In genomic region chr17:2784864-2785263, GRCh38 we compare ENCODE assay signal across 18 cellular contexts. TPM values are rescaled to one million over a fixed set of nuclear protein-coding genes. Genes with fewer than 3 reads are reported as not detected.
"Had no signal": no experiment of that assay in that cellular context is flagged by ENCODE, and none has a peak within 500 bp of the region (broad histone marks: within the 10 kb centered on the region; RNA-seq: fewer than 3 reads in every experiment).

No MANE protein-coding gene starts in this region.

- DNase-seq: colonic mucosa; effector CD8-positive, alpha-beta T cell; gastrocnemius medialis; heart right ventricle; hypothalamus; mammary epithelial cell; mucosa of descending colon; naive thymus-derived CD8-positive, alpha-beta T cell; ovary; small intestine; stimulated activated CD4-positive, alpha-beta T cell treated with anti-CD3 and anti-CD28 coated beads, Interleukin-12 subunit alpha, Interleukin-12 subunit beta, amount 100 ng/mL, for 4 hours; stimulated activated naive CD4-positive, alpha-beta T cell; stomach; uterus had no signal

- H3K27ac ChIP-seq: colonic mucosa, gastrocnemius medialis, heart right ventricle, ovary, stomach, uterus had no signal

- H3K4me1 ChIP-seq: colonic mucosa, gastrocnemius medialis, uterus had no signal

- H3K27me3 ChIP-seq: colonic mucosa, gastrocnemius medialis, ovary, right atrium auricular region, uterus had no signal

- H3K36me3 ChIP-seq: colonic mucosa, gastrocnemius medialis, heart right ventricle, ovary, right atrium auricular region, stomach, uterus had no signal

- ATAC-seq: gastrocnemius medialis; heart right ventricle; left lobe of liver; mucosa of descending colon; naive thymus-derived CD8-positive, alpha-beta T cell had no signal

- H3K9me3 ChIP-seq: colonic mucosa, gastrocnemius medialis, mucosa of descending colon, ovary, right atrium auricular region, uterus had no signal

- H3K4me3 ChIP-seq: colonic mucosa, gastrocnemius medialis, heart right ventricle, mucosa of descending colon, ovary, right atrium auricular region, stomach, uterus had no signal

RNA-seq across cellular contexts. Expression of gene CCDC92B, which starts 35.4 kb away (rescaled TPM):
- total RNA-seq: dermis microvascular lymphatic vessel endothelial cell, fibroblast of lung, gastrocnemius medialis, left lobe of liver, right atrium auricular region had no signal
- polyA plus RNA-seq: fibroblast of lung; naive thymus-derived CD8-positive, alpha-beta T cell had no signal
